In the genomic region with DNA sequence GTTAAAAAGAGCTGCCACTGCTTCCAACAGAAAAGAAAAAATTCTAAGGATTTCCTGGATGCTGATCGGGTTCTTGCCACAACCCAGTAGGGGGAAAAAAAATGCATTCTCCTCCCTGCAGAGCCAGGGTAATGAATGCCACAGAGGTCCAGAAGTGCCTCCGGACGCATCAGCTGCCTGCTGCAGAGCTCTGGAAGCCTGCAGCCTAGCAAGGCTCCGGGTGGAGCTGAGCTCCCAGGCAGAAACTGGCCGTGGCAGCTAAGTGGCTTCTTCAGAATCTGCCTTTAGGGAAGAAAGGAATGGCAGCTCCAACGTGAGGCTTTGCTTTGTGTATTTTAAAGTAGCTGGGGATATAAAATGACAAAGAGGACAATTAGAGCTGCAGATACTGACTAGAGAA, we compare ENCODE assay signal across 3 cellular contexts.
TF ChIP-seq lines count a peak whose summit lies in the region.

No MANE protein-coding gene starts in this region.

TF ChIP-seq in SK-N-SH, 30 proteins besides CTCF, POLR2A, EP300 and RAD21:
- TF ChIP-seq USF2 (IDR thresholded peaks at IDR 0.05; ENCODE audit: borderline replicate concordance, low read depth, low read length) (no peak), JUND (IDR thresholded peaks at IDR 0.05) (no peak), ZBTB33 (IDR thresholded peaks at IDR 0.05; ENCODE audit: borderline replicate concordance, low read depth) (no peak), GABPA (IDR thresholded peaks at IDR 0.05; ENCODE audit: low read depth) (no peak), TAF1 (IDR thresholded peaks at IDR 0.05; ENCODE audit: borderline replicate concordance, low read depth, low read length) (no peak), REST (IDR thresholded peaks at IDR 0.05; ENCODE audit: low read depth, low read length) (no peak), ELF1 (IDR thresholded peaks at IDR 0.05) (no peak), USF1 (IDR thresholded peaks at IDR 0.05; ENCODE audit: borderline replicate concordance, low read depth) (no peak)
TF ChIP-seq in SK-N-SH: peak in this region for 0.

TF ChIP-seq in SK-N-SH treated with all-trans-retinoic acid at 6 μM for 48 hours, 23 proteins besides CTCF, POLR2A, EP300 and RAD21:
- TF ChIP-seq CSRNP3 (CRISPR knock-in tag; IDR thresholded peaks at IDR 0.05) = no peak
- TF ChIP-seq, protein P1, sequence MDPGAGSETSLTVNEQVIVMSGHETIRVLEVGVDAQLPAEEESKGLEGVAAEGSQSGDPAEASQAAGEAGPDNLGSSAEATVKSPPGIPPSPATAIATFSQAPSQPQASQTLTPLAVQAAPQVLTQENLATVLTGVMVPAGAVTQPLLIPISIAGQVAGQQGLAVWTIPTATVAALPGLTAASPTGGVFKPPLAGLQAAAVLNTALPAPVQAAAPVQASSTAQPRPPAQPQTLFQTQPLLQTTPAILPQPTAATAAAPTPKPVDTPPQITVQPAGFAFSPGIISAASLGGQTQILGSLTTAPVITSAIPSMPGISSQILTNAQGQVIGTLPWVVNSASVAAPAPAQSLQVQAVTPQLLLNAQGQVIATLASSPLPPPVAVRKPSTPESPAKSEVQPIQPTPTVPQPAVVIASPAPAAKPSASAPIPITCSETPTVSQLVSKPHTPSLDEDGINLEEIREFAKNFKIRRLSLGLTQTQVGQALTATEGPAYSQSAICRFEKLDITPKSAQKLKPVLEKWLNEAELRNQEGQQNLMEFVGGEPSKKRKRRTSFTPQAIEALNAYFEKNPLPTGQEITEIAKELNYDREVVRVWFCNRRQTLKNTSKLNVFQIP (CRISPR knock-in tag; IDR thresholded peaks at IDR 0.05; ENCODE audit: borderline replicate concordance, low read depth) = no peak
- TF ChIP-seq GLIS3 (CRISPR knock-in tag; IDR thresholded peaks at IDR 0.05) = no peak
- TF ChIP-seq ZFP30 (CRISPR knock-in tag; IDR thresholded peaks at IDR 0.05) = no peak

TF ChIP-seq in H1, 55 proteins besides CTCF, POLR2A, EP300 and RAD21 (continued from another document):
- TF ChIP-seq E2F6 (IDR thresholded peaks at IDR 0.05) (no peak), CHD2 (IDR thresholded peaks at IDR 0.05; ENCODE audit: low read length) (no peak)
TF ChIP-seq in H1: peak in this region for 0.
